ENCODE assay signal across 1 cellular context in genomic region chr16:8899709-8900317, GRCh38.
TF ChIP-seq lines count a peak whose summit lies in the region.

No MANE protein-coding gene starts in this region.

TF ChIP-seq in GM23338, 12 proteins besides CTCF, POLR2A, EP300 and RAD21 (continued from another document):
- TF ChIP-seq ZNF462 (CRISPR knock-in tag; IDR thresholded peaks at IDR 0.05) (no peak), POLR2AphosphoS5 (IDR thresholded peaks at IDR 0.05; ENCODE audit: low read depth) (no peak), EZH2phosphoT487 (IDR thresholded peaks at IDR 0.05; ENCODE audit: unreplicated experiment) (no peak)
TF ChIP-seq in GM23338: peak in this region for 0.
